8 cellular contexts compared by ENCODE assay signal in the genomic region with DNA sequence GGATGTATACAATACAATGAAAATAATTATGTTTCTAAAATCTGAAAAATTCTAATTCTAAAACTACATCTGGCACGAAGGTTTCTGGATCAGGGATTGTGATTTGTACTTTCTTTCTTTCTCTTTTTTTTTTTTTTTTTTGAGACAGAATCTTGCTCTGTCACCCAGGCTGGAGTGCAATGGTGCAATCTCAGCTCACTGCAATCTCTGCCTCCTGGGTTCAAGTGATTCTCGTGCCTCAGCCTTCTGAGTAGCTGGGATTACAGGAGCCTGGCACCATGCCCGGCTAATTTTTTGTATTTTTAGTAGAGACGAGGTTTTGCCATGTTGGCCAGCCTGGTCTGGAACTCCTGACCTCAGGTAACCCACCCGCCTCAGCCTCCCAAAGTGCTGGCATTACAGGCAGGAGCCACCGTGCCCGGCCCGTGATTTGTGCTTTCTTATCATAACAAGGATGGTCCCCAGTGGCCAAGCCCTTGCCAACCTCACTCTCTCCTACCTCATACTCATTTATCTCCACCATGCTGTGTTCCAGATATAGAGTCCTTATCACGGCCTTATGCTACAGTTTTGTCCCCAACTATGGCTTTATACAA.
DNase-seq lines count a peak whose midpoint lies in the region; ATAC-seq and TF ChIP-seq lines count a peak whose summit lies in the region.
"Not testable (repeated sequence)": the region's sequence is repeated elsewhere in the genome, so short reads cannot be mapped to it uniquely, and the experiment has no call there.

No MANE protein-coding gene starts in this region.

- H3K4me1 ChIP-seq in left ventricle myocardium inferior = peaks cover 29% of the 10 kb centered on the region
- not testable (repeated sequence) for H3K4me1 ChIP-seq in smooth muscle cell (ENCODE audit: low read depth)
- peaks cover 5 to 11% of the 10 kb centered on the region in 2 donors for H3K4me1 ChIP-seq in thyroid gland

- H4K20me1 ChIP-seq in smooth muscle cell (ENCODE audit: low read depth) = not testable (repeated sequence)

- H3K36me3 ChIP-seq in left ventricle myocardium inferior; smooth muscle cell (ENCODE audit: low read depth); thyroid gland: not testable (repeated sequence)

- H3K4me1 Mint-ChIP-seq in nephron = peaks cover 40% of the 10 kb centered on the region

- H3K9ac ChIP-seq in smooth muscle cell (ENCODE audit: low read depth) = not testable (repeated sequence)

- intact Hi-C loops in Right ventricle myocardium inferior (cut with DNase I) = loop anchor here (2.0 kb wide), 1 partner anchor 65 kb away; no protein-coding TSS in a partner anchor
- intact Hi-C loops in left ventricle myocardium inferior (cut with micrococcal nuclease); thyroid gland (cut with DNase I): not testable (repeated sequence)

- ATAC-seq in Right ventricle myocardium inferior = peak; percentile 68

- H3F3A ChIP-seq in smooth muscle cell (ENCODE audit: low read depth) = not testable (repeated sequence)

- not testable (repeated sequence) for H2AFZ ChIP-seq in smooth muscle cell (ENCODE audit: low read depth)

- H3K36me3 Mint-ChIP-seq in nephron (ENCODE audit: low read depth) = not testable (repeated sequence)

- 75% methylated on average over 9 of the region's 9 CpGs for WGBS in smooth muscle cell (ENCODE audit: low lambda C conversion rate)
- 41 to 43% methylated on average over 9 of the region's 9 CpGs for WGBS in thyroid gland, 2 donors

- H3K4me2 ChIP-seq in smooth muscle cell = peak overlapping the region; percentile 65

- H3K79me2 ChIP-seq in smooth muscle cell (ENCODE audit: low read depth) = not testable (repeated sequence)

- H3K27ac ChIP-seq in angular gyrus (ENCODE audit: low read depth, low read length) = peak overlapping the region; percentile 30
- peak overlapping the region; percentile 93 for H3K27ac ChIP-seq in left ventricle myocardium inferior (replicated peaks)
- peak overlapping the region; percentile 53 for H3K27ac ChIP-seq in smooth muscle cell (ENCODE audit: low read depth)
- H3K27ac ChIP-seq in thyroid gland = peak overlapping the region; percentile 38 to 67 (median 59)

- DNase-seq in G401 (ENCODE audit: low spot score) (peak; percentile 12), NCI-H2029 (lab: John Stamatoyannopoulos, UW) (peak; percentile 12), Right ventricle myocardium inferior (ENCODE audit: missing footprints) (peak; percentile 80), left ventricle myocardium inferior (peak; percentile 66), thyroid gland (peak; percentile 41 to 66)
- DNase-seq in smooth muscle cell (lab: John Stamatoyannopoulos, UW; ENCODE audit: unreplicated experiment) = not testable (repeated sequence)

- H3K4me3 ChIP-seq in left ventricle myocardium inferior; smooth muscle cell; thyroid gland (replicated peaks in 1 of 3): not testable (repeated sequence)

- TF ChIP-seq POLR2A in thyroid gland (IDR thresholded peaks at IDR 0.05) = not testable (repeated sequence)

- H3K9me3 Mint-ChIP-seq in nephron = peaks cover 14% of the 10 kb centered on the region

- in situ Hi-C loops in G401 (cut with HindIII; ENCODE audit: low sequenced_read_pairs) = not testable (repeated sequence)

- H3K27me3 Mint-ChIP-seq in nephron (ENCODE audit: low read depth) = not testable (repeated sequence)

- peak overlapping the region in 2 of 3 experiments; percentile 2 to 11 for H3K4me3 Mint-ChIP-seq in nephron

- peak overlapping the region; percentile 75 to 93 (median 91) for H3K27ac Mint-ChIP-seq in nephron

- not testable (repeated sequence) for TF ChIP-seq CTCF in left ventricle myocardium inferior (IDR thresholded peaks at IDR 0.05; ENCODE audit: borderline replicate concordance); nephron (IDR thresholded peaks at IDR 0.05; ENCODE audit: unreplicated experiment in 3 of 3); smooth muscle cell (IDR thresholded peaks at IDR 0.05; ENCODE audit: borderline replicate concordance, insufficient read depth, poor library complexity, severe bottlenecking); thyroid gland (IDR thresholded peaks at IDR 0.05)

- not testable (repeated sequence) for H3K27me3 ChIP-seq in left ventricle myocardium inferior (ENCODE audit: low read depth); smooth muscle cell (ENCODE audit: low read depth); thyroid gland

- H3K9me3 ChIP-seq in left ventricle myocardium inferior (replicated peaks); smooth muscle cell (replicated peaks; ENCODE audit: low read depth); thyroid gland: not testable (repeated sequence)

Comparison
In these comparisons a context has a peak if more than half of its experiments do, and no peak if none do; other contexts are left out.
1. H3K27ac ChIP-seq: peak in every context shown above with its lines; median percentile 93 in left ventricle myocardium inferior; 59 in thyroid gland; 53 in smooth muscle cell; 30 in angular gyrus.